Comparison of ENCODE assay signal across 9 cellular contexts in the genomic region with DNA sequence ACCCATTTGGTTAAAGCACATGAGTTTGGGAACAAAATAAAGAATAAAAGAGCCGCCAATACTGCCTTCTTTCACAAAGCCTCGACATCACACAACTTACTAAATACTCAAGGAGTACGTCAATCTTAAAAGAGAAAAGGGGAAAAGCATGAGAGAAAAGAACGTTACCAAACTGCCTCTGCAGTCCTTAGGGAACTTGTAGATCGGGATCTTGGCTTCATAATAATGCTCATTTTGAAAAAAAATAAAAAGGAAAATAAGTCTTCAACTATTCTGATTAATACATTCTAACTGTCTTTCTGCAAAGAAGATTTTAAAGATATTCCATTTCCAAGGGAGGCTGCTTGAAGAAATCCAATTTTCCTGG.
DNase-seq lines count a peak whose midpoint lies in the region; ATAC-seq and TF ChIP-seq lines count a peak whose summit lies in the region.
"Had no signal": no experiment of that assay in that cellular context is flagged by ENCODE, and none has a peak within 500 bp of the region (broad histone marks: within the 10 kb centered on the region; RNA-seq: fewer than 3 reads in every experiment).

No MANE protein-coding gene starts in this region.

- peak overlapping the region; percentile 80 for H3K4me3 Mint-ChIP-seq in osteocyte (ENCODE audit: unreplicated experiment)

- H3K4me1 Mint-ChIP-seq in osteocyte (ENCODE audit: unreplicated experiment) = peaks cover 56% of the 10 kb centered on the region

- H3K27me3 ChIP-seq in SJSA1 (replicated peaks) = no peaks in the 10 kb centered on the region

- no peak for DNase-seq in SJSA1 (ENCODE audit: low read depth in 1 of 2, low spot score in 2 of 2)
- DNase-seq in fibroblast of villous mesenchyme (ENCODE audit: low read depth) = no peak
- no peak for DNase-seq in osteocyte (ENCODE audit: extremely low spot score, unreplicated experiment)
- DNase-seq in A172 (ENCODE audit: low spot score) = no peak
- DNase-seq in NCI-H146 (lab: John Stamatoyannopoulos, UW) = no peak
- DNase-seq: T1000 had no signal

- peaks cover 9% of the 10 kb centered on the region for H3K4me1 ChIP-seq in SJSA1 (replicated peaks)

- TF ChIP-seq CTCF in C4-2B (conservative IDR thresholded peaks at IDR 0.05) = no peak
- TF ChIP-seq CTCF in fibroblast of villous mesenchyme (IDR thresholded peaks at IDR 0.05; ENCODE audit: insufficient read depth, low read depth, low read length) = no peak
- no peak for TF ChIP-seq CTCF in osteocyte (IDR thresholded peaks at IDR 0.05)

- no peaks in the 10 kb centered on the region for H3K27me3 Mint-ChIP-seq in osteocyte (ENCODE audit: unreplicated experiment)

- H3K9me3 ChIP-seq in SJSA1 (replicated peaks) = no peaks in the 10 kb centered on the region

- H3K36me3 ChIP-seq in SJSA1 = no peaks in the 10 kb centered on the region

- ATAC-seq in GM21786 (IDR thresholded peaks at IDR 0.05; ENCODE audit: unreplicated experiment) = no peak
- ATAC-seq in HG03196 (IDR thresholded peaks at IDR 0.05; ENCODE audit: unreplicated experiment) = no peak

- H3K4me3 ChIP-seq in SJSA1 (peak overlapping the region; percentile 36), fibroblast of villous mesenchyme (ENCODE audit: low read depth, low read length) (peak overlapping the region; percentile 41)

- H3K36me3 Mint-ChIP-seq in osteocyte (ENCODE audit: unreplicated experiment) = no peaks in the 10 kb centered on the region

- H3K27ac Mint-ChIP-seq in osteocyte (ENCODE audit: unreplicated experiment) = peak overlapping the region; percentile 88

- H3K27ac ChIP-seq in C4-2B (peak overlapping the region; percentile 79; the same call in 1 of the 2 replicates), SJSA1 (no peak overlapping the region)

- H3K9me3 Mint-ChIP-seq in osteocyte (ENCODE audit: unreplicated experiment) = no peaks in the 10 kb centered on the region
